ENCODE assay signal across 10 cellular contexts in genomic region chr14:76376001-76376404, GRCh38. TPM values are rescaled to one million over a fixed set of nuclear protein-coding genes. Genes with fewer than 3 reads are reported as not detected.
DNase-seq lines count a peak whose midpoint lies in the region; TF ChIP-seq lines count a peak whose summit lies in the region.
"Had no signal": no experiment of that assay in that cellular context is flagged by ENCODE, and none has a peak within 500 bp of the region (broad histone marks: within the 10 kb centered on the region; RNA-seq: fewer than 3 reads in every experiment).

ESRRB (plus strand) TSS chr14:76376137; CDS start chr14:76376402, 265 bp downstream.

- H3K36me3 ChIP-seq in endocrine pancreas (ENCODE audit: control insufficient read depth, insufficient read depth, low read length) (no peaks in the 10 kb centered on the region), mesodermal cell (ENCODE audit: control insufficient read depth, insufficient read depth, low read length) (no peaks in the 10 kb centered on the region)

- H3K9me3 ChIP-seq in endocrine pancreas (ENCODE audit: control insufficient read depth, low read length), result no peaks in the 10 kb centered on the region
- no peaks in the 10 kb centered on the region for H3K9me3 ChIP-seq in mesodermal cell (ENCODE audit: control insufficient read depth, low read length)

- H3K27me3 ChIP-seq in endocrine pancreas (ENCODE audit: control insufficient read depth, insufficient read depth, low read length), result peaks cover 13% of the 10 kb centered on the region

- DNase-seq in AG09309 (ENCODE audit: low read depth) (no peak), NCI-H446 treated with DMSO at 0.1 percent for 48 hours (lab: John Stamatoyannopoulos, UW) (peak; percentile 57), H4 (ENCODE audit: low spot score) (no peak), NOMO-1 treated with dmso at 0.1 percent for 144 hours (lab: John Stamatoyannopoulos, UW; ENCODE audit: unreplicated experiment) (no peak), NCI-H187 treated with DMSO at 0.1 percent for 48 hours (lab: John Stamatoyannopoulos, UW) (no peak)
- no peak for DNase-seq in central memory CD4-positive, alpha-beta T cell
- DNase-seq: DND-41 had no signal

- H3K9ac ChIP-seq in endocrine pancreas (ENCODE audit: control insufficient read depth, insufficient read depth, low read length), result no peak within 1 kb of the TSS

- H3K27ac ChIP-seq in mesodermal cell (ENCODE audit: low read depth, low read length, severe bottlenecking), result no peak within 1 kb of the TSS
- H3K27ac ChIP-seq: skin epidermis had no signal

- H3K4me1 ChIP-seq in endocrine pancreas (ENCODE audit: control insufficient read depth, insufficient read depth, low read length) (no peaks in the 10 kb centered on the region), mesodermal cell (ENCODE audit: control insufficient read depth, insufficient read depth, low read length, poor library complexity, severe bottlenecking) (peaks cover 20% of the 10 kb centered on the region)

- no peak for TF ChIP-seq CTCF in AG09309 (IDR thresholded peaks at IDR 0.05; ENCODE audit: control insufficient read depth, insufficient read depth, low read depth, low read length, missing control alignments)

- peak within 1 kb of the TSS; percentile 23 for H3K4me3 ChIP-seq in AG09309 (ENCODE audit: control insufficient read depth, low read depth, low read length)
- peak within 1 kb of the TSS; percentile 47 for H3K4me3 ChIP-seq in endocrine pancreas (ENCODE audit: control insufficient read depth, insufficient read depth, low read length)
- H3K4me3 ChIP-seq in mesodermal cell (ENCODE audit: extremely low read depth, insufficient read depth, low read length, poor library complexity, severe bottlenecking), result peak within 1 kb of the TSS; percentile 26

- WGBS in mesodermal cell (ENCODE audit: insufficient coverage in 2 of 2), 2 experiments, result 0 to 1% methylated on average over 23 to 24 of the region's 25 CpGs

RNA-seq across cellular contexts. Expression of gene ESRRB, which starts in this region (rescaled TPM):
- polyA plus RNA-seq in mesodermal cell (2013, experiment 1 of 2), result 1.1 TPM
- polyA plus RNA-seq in mesodermal cell (2013, experiment 2 of 2), result 0.61 TPM
- 0.04 TPM in 1 of 2 replicates, not detected in the other for total RNA-seq in H4 (2014; rRNA removed; shearing (Covaris generic))
